Comparison of ENCODE assay signal across 21 cellular contexts in the genomic region with DNA sequence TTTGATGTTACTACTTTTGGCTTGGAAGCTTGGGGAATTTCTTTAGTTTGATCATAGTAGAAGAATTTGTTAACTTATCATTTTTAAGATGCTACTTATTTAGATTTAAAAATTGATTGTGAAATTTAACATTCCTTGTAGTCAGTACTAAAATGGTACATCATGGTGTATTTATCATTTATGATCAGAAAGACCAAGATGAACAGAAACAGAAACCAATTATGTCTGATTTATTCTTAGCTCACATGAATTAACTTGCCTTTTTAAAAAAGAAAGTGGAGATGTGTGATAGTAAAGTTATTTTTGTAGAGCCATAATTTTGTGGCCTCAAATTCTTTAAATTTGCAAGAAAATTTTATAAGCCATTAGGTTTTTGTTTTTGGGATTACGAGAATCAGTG.
A peak's percentile ranks its signal among the peaks of the same experiment; 100 is the strongest.
DNase-seq lines count a peak whose midpoint lies in the region; ATAC-seq, FAIRE-seq and TF ChIP-seq lines count a peak whose summit lies in the region.
"Had no signal": no experiment of that assay in that cellular context is flagged by ENCODE, and none has a peak within 500 bp of the region (broad histone marks: within the 10 kb centered on the region; RNA-seq: fewer than 3 reads in every experiment).

No MANE protein-coding gene starts in this region.

- H3K36me3 Mint-ChIP-seq in nephron progenitor cell (ENCODE audit: low read depth): peaks cover 26% of the 10 kb centered on the region
- no peaks in the 10 kb centered on the region for H3K36me3 Mint-ChIP-seq in activated naive CD4-positive, alpha-beta T cell treated with anti-CD3 and anti-CD28 coated beads, Interleukin-2, amount 50 U/mL, for 72 hours
- H3K36me3 Mint-ChIP-seq: CD4-positive, alpha-beta memory T cell had no signal

- H3K4me3 ChIP-seq in GM12865 (ENCODE audit: low read depth, low read length): no peak overlapping the region
- no peak overlapping the region for H3K4me3 ChIP-seq in HUES64 (ENCODE audit: low read length)
- no peak overlapping the region for H3K4me3 ChIP-seq in SK-N-MC
- H3K4me3 ChIP-seq in right lobe of liver: no peak overlapping the region
- H3K4me3 ChIP-seq: A549, BLaER1 had no signal

- ATAC-seq in HG03378 (IDR thresholded peaks at IDR 0.05; ENCODE audit: unreplicated experiment) (no peak), right lobe of liver (no peak)
- ATAC-seq in activated naive CD4-positive, alpha-beta T cell treated with anti-CD3 and anti-CD28 coated beads, Interleukin-2, amount 50 U/mL, for 72 hours: no peak
- ATAC-seq: A549 had no signal

- DNase-seq in GM12865 (ENCODE audit: low read depth) (peak; percentile 6), SK-N-MC (ENCODE audit: low read depth, low spot score) (no peak), nephron progenitor cell (no peak), right lobe of liver (no peak), urothelium cell line (ENCODE audit: low spot score) (no peak)
- no peak for DNase-seq in activated naive CD4-positive, alpha-beta T cell treated with anti-CD3 and anti-CD28 coated beads, Interleukin-2, amount 50 U/mL, for 72 hours (ENCODE audit: low spot score in 2 of 2)
- DNase-seq: Calu3; CD4-positive, alpha-beta memory T cell; HFFc6; KG1; NCI-H1048; NCI-H1436; NCI-H2029; NCI-H345; NCI-H524 treated with DMSO at 0.1 percent for 48 hours; SW 1271 had no signal

- no peak for FAIRE-seq in urothelium cell line (lab: Jason Lieb, UNC)
- FAIRE-seq: A549, H54 had no signal

- WGBS in HUES64: no CpG with 5 or more reads among the region's 1 CpG
- 59% methylated on average over 1 of the region's 1 CpG for WGBS in right lobe of liver (ENCODE audit: insufficient coverage, low coverage, low lambda C conversion rate, missing lambda C conversion rate)

- H3K9me3 ChIP-seq in HUES64 (ENCODE audit: insufficient read depth, low read depth, low read length): no peaks in the 10 kb centered on the region
- no peaks in the 10 kb centered on the region; the same call in 1 of the 2 replicates for H3K9me3 ChIP-seq in SK-N-MC (ENCODE audit: low read depth, low read length)
- H3K9me3 ChIP-seq in right lobe of liver: no peaks in the 10 kb centered on the region
- H3K9me3 ChIP-seq: A549, BLaER1 had no signal

- H3K4me3 Mint-ChIP-seq in nephron progenitor cell: no peak overlapping the region
- H3K4me3 Mint-ChIP-seq: CD4-positive, alpha-beta memory T cell; HFFc6 had no signal

- no peak for TF ChIP-seq POLR2A in right lobe of liver (IDR thresholded peaks at IDR 0.05)

- intact Hi-C loops in right lobe of liver (cut with DNase I): no loop called here

- no peaks in the 10 kb centered on the region for H3K27me3 ChIP-seq in HUES64 (ENCODE audit: insufficient read depth, low read length)
- H3K27me3 ChIP-seq in right lobe of liver: peaks cover 0 to 4% of the 10 kb centered on the region in 2 donors
- H3K27me3 ChIP-seq: BLaER1 had no signal

- H3K4me1 ChIP-seq in HUES64 (ENCODE audit: insufficient read depth, low read length): peaks cover 41% of the 10 kb centered on the region
- no peaks in the 10 kb centered on the region for H3K4me1 ChIP-seq in right lobe of liver
- H3K4me1 ChIP-seq: BLaER1 had no signal

- H3K27ac ChIP-seq in HUES64 (ENCODE audit: low read depth, low read length) (peak overlapping the region; percentile 17; the same call in 1 of the 2 replicates), SK-N-MC (peak overlapping the region; percentile 55; the same call in 1 of the 2 replicates), right lobe of liver (no peak overlapping the region)
- H3K27ac ChIP-seq: A549, BLaER1 had no signal

- H3K9me3 Mint-ChIP-seq in nephron progenitor cell: no peaks in the 10 kb centered on the region
- no peaks in the 10 kb centered on the region for H3K9me3 Mint-ChIP-seq in activated naive CD4-positive, alpha-beta T cell treated with anti-CD3 and anti-CD28 coated beads, Interleukin-2, amount 50 U/mL, for 72 hours
- H3K9me3 Mint-ChIP-seq: CD4-positive, alpha-beta memory T cell; HFFc6 had no signal

- H3K27me3 Mint-ChIP-seq in nephron progenitor cell (ENCODE audit: low read depth, poor library complexity): peaks cover 3% of the 10 kb centered on the region

- no peak for TF ChIP-seq CTCF in GM12865 (IDR thresholded peaks at IDR 0.05; ENCODE audit: insufficient read depth, low read depth, low read length, missing control alignments)
- TF ChIP-seq CTCF in nephron progenitor cell (IDR thresholded peaks at IDR 0.05): no peak
- TF ChIP-seq CTCF in right lobe of liver (IDR thresholded peaks at IDR 0.05): no peak

- peaks cover 46% of the 10 kb centered on the region for H3K4me1 Mint-ChIP-seq in nephron progenitor cell
- H3K4me1 Mint-ChIP-seq: CD4-positive, alpha-beta memory T cell had no signal

- peaks cover 13% of the 10 kb centered on the region for H3K36me3 ChIP-seq in HUES64 (ENCODE audit: insufficient read depth, low read length)
- peaks cover 12% of the 10 kb centered on the region; the same call in 1 of the 2 replicates for H3K36me3 ChIP-seq in SK-N-MC (ENCODE audit: insufficient read depth, low read length)
- H3K36me3 ChIP-seq in right lobe of liver: no peaks in the 10 kb centered on the region
- H3K36me3 ChIP-seq: BLaER1 had no signal

- H3K27ac Mint-ChIP-seq in nephron progenitor cell: peak overlapping the region; percentile 23
- H3K27ac Mint-ChIP-seq in activated naive CD4-positive, alpha-beta T cell treated with anti-CD3 and anti-CD28 coated beads, Interleukin-2, amount 50 U/mL, for 72 hours: no peak overlapping the region
- H3K27ac Mint-ChIP-seq: CD4-positive, alpha-beta memory T cell; HFFc6 had no signal

- no peak overlapping the region for H3K9ac ChIP-seq in HUES64 (ENCODE audit: low read depth, low read length)
- H3K9ac ChIP-seq in SK-N-MC (ENCODE audit: insufficient read length): no peak overlapping the region
- H3K9ac ChIP-seq: BLaER1 had no signal

Comparison
In these comparisons a context has a peak if more than half of its experiments do, and no peak if none do; other contexts are left out.
1. H3K27ac ChIP-seq: peak in HUES64 (single experiment) and SK-N-MC (single experiment); none in right lobe of liver (0 of 3).